ENCODE assay signal across 15 cellular contexts in genomic region chr12:71872401-71872800, GRCh38. TPM values are rescaled to one million over a fixed set of nuclear protein-coding genes. Genes with fewer than 3 reads are reported as not detected.
A peak's percentile ranks its signal among the peaks of the same experiment; 100 is the strongest.
DNase-seq lines count a peak whose midpoint lies in the region; TF ChIP-seq lines count a peak whose summit lies in the region.
"Had no signal": no experiment of that assay in that cellular context is flagged by ENCODE, and none has a peak within 500 bp of the region (broad histone marks: within the 10 kb centered on the region; RNA-seq: fewer than 3 reads in every experiment).

No MANE protein-coding gene starts in this region.

- H3K27ac ChIP-seq in A673 (ENCODE audit: low read depth, low read length, poor library complexity, severe bottlenecking) (peak overlapping the region; percentile 70), KMS-11 (no peak overlapping the region), urinary bladder (ENCODE audit: low read depth) (peak overlapping the region; percentile 2), uterus (no peak overlapping the region), mammary epithelial cell (ENCODE audit: insufficient read depth, low read depth, low read length) (no peak overlapping the region)
- H3K27ac ChIP-seq: 22Rv1, A549, BLaER1, HL-60 had no signal

- POLR2A ChIA-PET in A673 (lab: Charles Lee; ENCODE audit: low non-redundant PET) = no interaction called here

- H3K79me2 ChIP-seq in KMS-11 (ENCODE audit: insufficient read depth, low read depth) (no peaks in the 10 kb centered on the region; the same call in 1 of the 2 replicates), mammary epithelial cell (ENCODE audit: insufficient read depth, low read length) (peaks cover 20% of the 10 kb centered on the region)

- no peaks in the 10 kb centered on the region for H3K9me3 ChIP-seq in A673 (ENCODE audit: low read depth, low read length, poor library complexity, severe bottlenecking)
- no peaks in the 10 kb centered on the region for H3K9me3 ChIP-seq in uterus
- H3K9me3 ChIP-seq in mammary epithelial cell (replicated peaks; ENCODE audit: insufficient read depth, low read length) = no peaks in the 10 kb centered on the region
- H3K9me3 ChIP-seq: A549, BLaER1 had no signal

- dilution Hi-C loops in mammary epithelial cell (cut with HindIII; ENCODE audit: low sequenced_read_pairs) = no loop called here

- H3K9ac ChIP-seq in KMS-11 (no peak overlapping the region), mammary epithelial cell (ENCODE audit: insufficient read depth, low read length) (no peak overlapping the region)
- H3K9ac ChIP-seq: BLaER1 had no signal

- H3K4me3 ChIP-seq in A673 (ENCODE audit: low read depth, low read length, poor library complexity, severe bottlenecking) (no peak overlapping the region), KMS-11 (IDR thresholded peaks at IDR 0.05; ENCODE audit: insufficient read depth, low read depth, low read length) (no peak overlapping the region), urinary bladder (ENCODE audit: low read depth, low read length) (no peak overlapping the region), uterus (no peak overlapping the region), mammary epithelial cell (replicated peaks in 1 of 3; ENCODE audit: insufficient read depth in 1 of 3, low read depth in 2 of 3, low read length in 3 of 3) (no peak overlapping the region)
- H3K4me3 ChIP-seq: A549, BLaER1 had no signal

- H3K4me1 ChIP-seq in A673 (ENCODE audit: insufficient read depth, low read length, poor library complexity, severe bottlenecking) = peaks cover 82% of the 10 kb centered on the region
- H3K4me1 ChIP-seq in KMS-11 (ENCODE audit: low read depth, poor library complexity, severe bottlenecking) = peaks cover 51% of the 10 kb centered on the region
- no peaks in the 10 kb centered on the region for H3K4me1 ChIP-seq in urinary bladder (ENCODE audit: insufficient read depth)
- H3K4me1 ChIP-seq in uterus = no peaks in the 10 kb centered on the region
- no peaks in the 10 kb centered on the region for H3K4me1 ChIP-seq in mammary epithelial cell (ENCODE audit: insufficient read depth, low read length)
- H3K4me1 ChIP-seq: BLaER1 had no signal

- no peak for TF ChIP-seq CTCF in A673 (conservative IDR thresholded peaks at IDR 0.05; ENCODE audit: low read depth, low read length)
- TF ChIP-seq CTCF in KMS-11 (conservative IDR thresholded peaks at IDR 0.05; ENCODE audit: low read depth, low read length) = no peak
- TF ChIP-seq CTCF in uterus (IDR thresholded peaks at IDR 0.05) = no peak
- TF ChIP-seq CTCF in mammary epithelial cell (conservative IDR thresholded peaks at IDR 0.05 in 1 of 2, IDR thresholded peaks at IDR 0.05 in 1 of 2; ENCODE audit: extremely low read depth in 1 of 2, insufficient read depth in 1 of 2, low read depth in 1 of 2, low read length in 2 of 2) = no peak

- no peaks in the 10 kb centered on the region for H3K27me3 ChIP-seq in A673 (replicated peaks; ENCODE audit: insufficient read depth, low read depth, low read length, poor library complexity)
- H3K27me3 ChIP-seq in KMS-11 (ENCODE audit: insufficient read depth, low read depth) = no peaks in the 10 kb centered on the region
- H3K27me3 ChIP-seq in uterus = no peaks in the 10 kb centered on the region
- no peaks in the 10 kb centered on the region for H3K27me3 ChIP-seq in mammary epithelial cell (ENCODE audit: insufficient read depth, low read length)
- H3K27me3 ChIP-seq: BLaER1 had no signal

- CTCF ChIA-PET in A673 (lab: Charles Lee) = no interaction called here
- CTCF ChIA-PET in mammary epithelial cell (lab: Charles Lee; ENCODE audit: low non-redundant PET) = no interaction called here

- WGBS in urinary bladder = 93% methylated on average over 3 of the region's 3 CpGs
- 92% methylated on average over 3 of the region's 3 CpGs for WGBS in mammary epithelial cell (ENCODE audit: low coverage, missing lambda C conversion rate)

- H2AFZ ChIP-seq in KMS-11 (ENCODE audit: low read depth) = no peak overlapping the region
- no peak overlapping the region for H2AFZ ChIP-seq in mammary epithelial cell (ENCODE audit: low read depth, low read length)

- DNase-seq in A673 (ENCODE audit: low spot score) = no peak
- peak; percentile 39 for DNase-seq in amniotic epithelial cell (ENCODE audit: low read depth)
- no peak for DNase-seq in uterus
- DNase-seq in activated T-cell treated with anti-CD3 and anti-CD28 coated beads, Interleukin-2, amount 50 U/mL, for 48 hours = no peak
- no peak for DNase-seq in mammary epithelial cell
- DNase-seq: CD4-positive, alpha-beta memory T cell; DMS79 treated with DMSO at 0.1 percent for 48 hours; GOT3; H9 had no signal

- TF ChIP-seq POLR2A in uterus (IDR thresholded peaks at IDR 0.05) = no peak

- H3K36me3 ChIP-seq in A673 (ENCODE audit: insufficient read depth, low read length, poor library complexity, severe bottlenecking) (peaks cover 9% of the 10 kb centered on the region), KMS-11 (ENCODE audit: insufficient read depth) (no peaks in the 10 kb centered on the region; the same call in 1 of the 2 replicates), urinary bladder (ENCODE audit: insufficient read depth) (no peaks in the 10 kb centered on the region), uterus (no peaks in the 10 kb centered on the region), mammary epithelial cell (ENCODE audit: insufficient read depth, low read length) (no peaks in the 10 kb centered on the region)

- H4K20me1 ChIP-seq in KMS-11 (ENCODE audit: insufficient read depth) (peaks cover 21% of the 10 kb centered on the region), mammary epithelial cell (ENCODE audit: insufficient read depth, low read length) (no peaks in the 10 kb centered on the region)

- intact Hi-C loops in A673 (cut with micrococcal nuclease; ENCODE audit: unreplicated experiment) (no loop called here), uterus (cut with DNase I; ENCODE audit: low total_unique reads) (no loop called here), mammary epithelial cell (cut with micrococcal nuclease) (no loop called here)

- BruUV-seq in A673 (replicated peaks; lab: Mats Ljungman, UMichigan) = no TSS peak
- BruUV-seq in mammary epithelial cell (replicated peaks; lab: Mats Ljungman, UMichigan) = no TSS peak

- H3K4me2 ChIP-seq in KMS-11 (peak overlapping the region; percentile 15; the same call in 1 of the 2 replicates), mammary epithelial cell (ENCODE audit: insufficient read depth, low read depth, low read length) (no peak overlapping the region)
- H3K4me2 ChIP-seq: A549, BLaER1 had no signal

- in situ Hi-C loops in mammary epithelial cell (cut with MboI; ENCODE audit: low sequenced_read_pairs in 2 of 2) = no loop called here

RNA-seq across cellular contexts. Expression of gene TBC1D15, which starts 32.8 kb away (rescaled TPM):
- total RNA-seq in A673 (2021) (138 and 160 TPM in 2 replicates), urinary bladder (69.0 TPM), uterus (10 to 100 TPM; 45.9 to 70.7 (median 57.1) TPM), mammary epithelial cell (10 to 100 TPM; 12.5 to 25.6 TPM)
- polyA plus RNA-seq in urinary bladder (29.3 TPM), mammary epithelial cell (11.3 TPM)
- 33.2 TPM for polyA minus RNA-seq in mammary epithelial cell

Comparison
In these comparisons a context has a peak if more than half of its experiments do, and no peak if none do; other contexts are left out.
1. H3K27ac ChIP-seq: peak in A673 (single experiment) and urinary bladder (single experiment); none in KMS-11 (single experiment), uterus (0 of 2) and mammary epithelial cell (single experiment).